Comparison of ENCODE assay signal across 20 cellular contexts in genomic region chr9:70806872-70807271, GRCh38.
DNase-seq lines count a peak whose midpoint lies in the region; ATAC-seq, FAIRE-seq and TF ChIP-seq lines count a peak whose summit lies in the region.
"Had no signal": no experiment of that assay in that cellular context is flagged by ENCODE, and none has a peak within 500 bp of the region (broad histone marks: within the 10 kb centered on the region; RNA-seq: fewer than 3 reads in every experiment).

No MANE protein-coding gene starts in this region.

- H2BK20ac ChIP-seq in IMR-90 (ENCODE audit: low read depth, low read length) (no peak overlapping the region), H1 (ENCODE audit: low read length) (no peak overlapping the region)

- H3K27ac ChIP-seq in A549: no peak overlapping the region
- H3K27ac ChIP-seq in IMR-90 (ENCODE audit: insufficient read depth, low read length): no peak overlapping the region
- H3K27ac ChIP-seq in H1 (ENCODE audit: low read depth, low read length): no peak overlapping the region
- H3K27ac ChIP-seq: BLaER1 treated with 17β-estradiol and CSF1 and Interleukin-3, amounts not matched to agents 10 nM and 100 nM; C4-2B had no signal

- no peak overlapping the region for H2BK12ac ChIP-seq in H1 (ENCODE audit: low read depth, low read length)

- TF ChIP-seq RAD21 in A549 (conservative IDR thresholded peaks at IDR 0.05 in 1 of 2, IDR thresholded peaks at IDR 0.05 in 1 of 2): no peak
- no peak for TF ChIP-seq RAD21 in IMR-90 (IDR thresholded peaks at IDR 0.05; ENCODE audit: low read length)
- TF ChIP-seq RAD21 in H1 (IDR thresholded peaks at IDR 0.05 in 1 of 2, conservative IDR thresholded peaks at IDR 0.05 in 1 of 2; ENCODE audit: low read depth in 2 of 2, low read length in 2 of 2): no peak

- FAIRE-seq in A549 (lab: Jason Lieb, UNC) (no peak), H1 (lab: Jason Lieb, UNC) (no peak)
- FAIRE-seq: A204.1, D721Med, G401.6, GM12891, GM19239 had no signal

- H3K27me3 ChIP-seq in IMR-90 (ENCODE audit: control insufficient read depth, insufficient read depth, low read length) (no peaks in the 10 kb centered on the region), H1 (replicated peaks in 1 of 4; ENCODE audit: control insufficient read depth in 3 of 4, extremely low read depth in 1 of 4, insufficient read depth in 3 of 4, low read length in 3 of 4) (no peaks in the 10 kb centered on the region)
- H3K27me3 ChIP-seq: BLaER1 treated with 17β-estradiol and CSF1 and Interleukin-3, amounts not matched to agents 10 nM and 100 nM had no signal

- no peaks in the 10 kb centered on the region; a peak in 1 of 4 replicates for H3K79me2 ChIP-seq in H1 (ENCODE audit: control insufficient read depth in 1 of 2, insufficient read depth in 2 of 2, low read length in 2 of 2)

- TF ChIP-seq EP300 in A549 (IDR thresholded peaks at IDR 0.05) (no peak), H1 (IDR thresholded peaks at IDR 0.05; ENCODE audit: borderline replicate concordance in 1 of 2, low read depth in 2 of 2, low read length in 2 of 2) (no peak)

- H3K4me1 ChIP-seq in A549 (no peaks in the 10 kb centered on the region), IMR-90 (ENCODE audit: control insufficient read depth, insufficient read depth, low read length) (no peaks in the 10 kb centered on the region), H1 (replicated peaks in 1 of 4; ENCODE audit: control insufficient read depth in 3 of 4, insufficient read depth in 4 of 4, low read length in 3 of 4) (peaks cover 0 to 5% (median 2%) of the 10 kb centered on the region in 4 experiments; a peak in 2 of 7 replicates)
- H3K4me1 ChIP-seq: Caco-2 had no signal

- H3K9me3 ChIP-seq in A549 (no peaks in the 10 kb centered on the region), IMR-90 (ENCODE audit: control insufficient read depth, insufficient read depth, low read length) (no peaks in the 10 kb centered on the region), H1 (ENCODE audit: insufficient read depth in 2 of 2, low read depth in 1 of 2, low read length in 1 of 2) (no peaks in the 10 kb centered on the region)
- H3K9me3 ChIP-seq: BLaER1 treated with 17β-estradiol and CSF1 and Interleukin-3, amounts not matched to agents 10 nM and 100 nM; Caco-2 had no signal

- dilution Hi-C loops in IMR-90 (cut with HindIII; ENCODE audit: low sequenced_read_pairs, unreplicated experiment): no loop called here

- H3K56ac ChIP-seq in IMR-90 (ENCODE audit: extremely low read depth, insufficient read depth, low read length) (no peak overlapping the region), H1 (replicated peaks; ENCODE audit: insufficient read length, low read depth, low read length) (no peak overlapping the region)

- H3K4me2 ChIP-seq in A549: no peak overlapping the region
- no peak overlapping the region for H3K4me2 ChIP-seq in IMR-90 (ENCODE audit: low read depth, low read length)
- H3K4me2 ChIP-seq in H1 (ENCODE audit: insufficient read depth in 1 of 2, low read depth in 2 of 2, low read length in 2 of 2): no peak overlapping the region
- H3K4me2 ChIP-seq: BLaER1 treated with 17β-estradiol and CSF1 and Interleukin-3, amounts not matched to agents 10 nM and 100 nM had no signal

- H2BK5ac ChIP-seq in IMR-90 (ENCODE audit: low read depth, low read length, poor library complexity, severe bottlenecking) (no peak overlapping the region), H1 (ENCODE audit: low read depth, low read length) (no peak overlapping the region)

- CTCF ChIA-PET in A549 (lab: Yijun Ruan, JAX) (interaction anchor here (0.6 to 1.3 kb wide), 2 partner anchors 10 to 435 kb away, joined by 3 read pairs; no protein-coding TSS in a partner anchor), IMR-90 (lab: Yijun Ruan, JAX) (no interaction called here), H1 (lab: Charles Lee; ENCODE audit: partially characterized antibody) (interaction anchor here (1.0 to 2.3 kb wide), 4 partner anchors 8 to 165 kb away, joined by 3 to 5 read pairs (median 4); no protein-coding TSS in a partner anchor)

- H3K14ac ChIP-seq in IMR-90 (replicated peaks; ENCODE audit: low read depth, low read length) (no peak overlapping the region), H1 (ENCODE audit: insufficient read length) (no peak overlapping the region)

- no TSS peak for BruUV-seq in IMR-90 (replicated peaks; lab: Mats Ljungman, UMichigan)

- H4K5ac ChIP-seq in IMR-90 (ENCODE audit: low read depth, low read length) (no peak overlapping the region), H1 (ENCODE audit: insufficient read length, low read depth, low read length) (no peak overlapping the region)

- no peak overlapping the region for H3K18ac ChIP-seq in IMR-90 (ENCODE audit: low read depth, low read length)
- no peak overlapping the region for H3K18ac ChIP-seq in H1 (ENCODE audit: extremely low read depth, low read length)

- H3K36me3 ChIP-seq in IMR-90 (ENCODE audit: control insufficient read depth, insufficient read depth, low read length): no peaks in the 10 kb centered on the region
- no peaks in the 10 kb centered on the region for H3K36me3 ChIP-seq in H1 (ENCODE audit: control insufficient read depth in 2 of 4, insufficient read depth in 4 of 4, low read length in 3 of 4)
- H3K36me3 ChIP-seq: BLaER1 treated with 17β-estradiol and CSF1 and Interleukin-3, amounts not matched to agents 10 nM and 100 nM had no signal

- in situ Hi-C loops in IMR-90 (cut with MboI; ENCODE audit: low sequenced_read_pairs): no loop called here

- H2AK9ac ChIP-seq in IMR-90 (replicated peaks; ENCODE audit: low read depth, low read length, poor library complexity): no peak overlapping the region

- H3K79me1 ChIP-seq in IMR-90 (ENCODE audit: low read depth in 1 of 2, low read length in 2 of 2): no peaks in the 10 kb centered on the region
- H3K79me1 ChIP-seq in H1 (ENCODE audit: low read depth, low read length): no peaks in the 10 kb centered on the region

- intact Hi-C loops in IMR-90 (cut with micrococcal nuclease): no loop called here

- H3K9ac ChIP-seq in IMR-90 (ENCODE audit: low read depth, low read length) (no peak overlapping the region), H1 (replicated peaks in 1 of 4; ENCODE audit: extremely low read depth in 1 of 4, low read depth in 3 of 4, low read length in 3 of 4) (no peak overlapping the region)
- H3K9ac ChIP-seq: BLaER1 treated with 17β-estradiol and CSF1 and Interleukin-3, amounts not matched to agents 10 nM and 100 nM had no signal

- H4K8ac ChIP-seq in IMR-90 (ENCODE audit: low read depth in 2 of 2, low read length in 2 of 2) (no peak overlapping the region), H1 (ENCODE audit: extremely low read depth, insufficient read depth, low read length) (no peak overlapping the region)

- no peaks in the 10 kb centered on the region for H4K20me1 ChIP-seq in IMR-90 (ENCODE audit: insufficient read depth, low read length)
- no peaks in the 10 kb centered on the region for H4K20me1 ChIP-seq in H1 (replicated peaks in 1 of 2; ENCODE audit: control insufficient read depth in 1 of 2, insufficient read depth in 2 of 2, low read length in 2 of 2)
- H4K20me1 ChIP-seq: BLaER1 treated with 17β-estradiol and CSF1 and Interleukin-3, amounts not matched to agents 10 nM and 100 nM had no signal

- no peak overlapping the region for H3K4ac ChIP-seq in IMR-90 (ENCODE audit: low read depth, low read length)
- H3K4ac ChIP-seq in H1 (replicated peaks; ENCODE audit: insufficient read length, low read depth, low read length): no peak overlapping the region

- H4K91ac ChIP-seq in IMR-90 (ENCODE audit: insufficient read depth, low read depth, low read length): no peak overlapping the region
- H4K91ac ChIP-seq in H1 (replicated peaks; ENCODE audit: insufficient read length, low read length): no peak overlapping the region

- H2AFZ ChIP-seq in IMR-90 (replicated peaks; ENCODE audit: low read length, poor library complexity) (no peak overlapping the region), H1 (ENCODE audit: low read length) (no peak overlapping the region)

- H3K23ac ChIP-seq in IMR-90 (ENCODE audit: low read depth, low read length): no peak overlapping the region
- H3K23ac ChIP-seq in H1 (ENCODE audit: insufficient read length): no peak overlapping the region

- H2AK5ac ChIP-seq in IMR-90 (ENCODE audit: low read depth, low read length) (no peak overlapping the region), H1 (ENCODE audit: low read depth, low read length) (no peak overlapping the region)

- no peaks in the 10 kb centered on the region for H3K9me1 ChIP-seq in IMR-90 (ENCODE audit: insufficient read depth, low read length)

- POLR2A ChIA-PET in A549 (lab: Yijun Ruan, JAX) (no interaction called here), IMR-90 (lab: Charles Lee; ENCODE audit: unreplicated experiment) (no interaction called here), H1 (lab: Charles Lee; ENCODE audit: partially characterized antibody) (no interaction called here)

- H3K23me2 ChIP-seq in H1 (ENCODE audit: low read depth, low read length): no peaks in the 10 kb centered on the region; the same call in 1 of the 2 replicates

- H2BK15ac ChIP-seq in IMR-90 (ENCODE audit: low read depth, low read length): no peak overlapping the region
- H2BK15ac ChIP-seq in H1 (ENCODE audit: low read length): no peak overlapping the region

- no peak for TF ChIP-seq CTCF in A549 (IDR thresholded peaks at IDR 0.05)
- TF ChIP-seq CTCF in IMR-90 (conservative IDR thresholded peaks at IDR 0.05; ENCODE audit: low read depth, low read length): no peak
- no peak for TF ChIP-seq CTCF in H1 (IDR thresholded peaks at IDR 0.05; ENCODE audit: control extremely low read depth in 1 of 3, insufficient read depth in 1 of 3, low read depth in 1 of 3, low read length in 3 of 3)

- no peak overlapping the region for H2BK120ac ChIP-seq in IMR-90 (ENCODE audit: low read depth, low read length)
- H2BK120ac ChIP-seq in H1 (replicated peaks; ENCODE audit: low read depth, low read length): no peak overlapping the region

- H3K4me3 ChIP-seq in A549 (no peak overlapping the region), IMR-90 (ENCODE audit: insufficient read depth, low read depth, low read length) (no peak overlapping the region), H1 (ENCODE audit: extremely low read depth in 1 of 4, insufficient read depth in 2 of 4, low read depth in 3 of 4, low read length in 4 of 4) (no peak overlapping the region)
- H3K4me3 ChIP-seq: BLaER1 treated with 17β-estradiol and CSF1 and Interleukin-3, amounts not matched to agents 10 nM and 100 nM had no signal

- WGBS in A549 (ENCODE audit: missing lambda C conversion rate): 0% methylated on average over 2 of the region's 2 CpGs
- no CpG with 5 or more reads among the region's 2 CpGs for WGBS in IMR-90 (ENCODE audit: extremely low coverage in 2 of 2, insufficient read length in 1 of 2), 2 experiments
- 87% methylated on average over 2 of the region's 2 CpGs; no CpG with 5 or more reads in 1 of the 2 experiments for WGBS in H1 (ENCODE audit: extremely low coverage in 1 of 2, insufficient coverage in 1 of 2, insufficient read length in 1 of 2, insufficient replicate concordance in 2 of 2, low coverage in 1 of 2, low lambda C conversion rate in 2 of 2, missing lambda C conversion rate in 1 of 2), 2 experiments

- TF ChIP-seq POLR2A in A549 (IDR thresholded peaks at IDR 0.05; ENCODE audit: low read length) (no peak), IMR-90 (IDR thresholded peaks at IDR 0.05; ENCODE audit: low read depth, low read length) (no peak), H1 (IDR thresholded peaks at IDR 0.05; ENCODE audit: control extremely low read depth in 1 of 2, low read depth in 2 of 2, low read length in 2 of 2) (no peak)

- no peak for DNase-seq in A549 (ENCODE audit: low read depth in 1 of 2, low spot score in 1 of 2)
- DNase-seq in IMR-90: no peak
- no peak for DNase-seq in H1 (ENCODE audit: low read depth in 1 of 2, low spot score in 2 of 2)
- no peak for DNase-seq in stimulated activated CD4-positive, alpha-beta T cell treated with anti-CD3 and anti-CD28 coated beads, Interleukin-4, amount 100 ng/mL, for 4 hours
- DNase-seq: 8988T; AML-193; Caco-2; Calu3; CD4-positive, alpha-beta T cell; CD8-positive, alpha-beta T cell; DMS79 treated with DMSO at 0.1 percent for 48 hours; GF-D8 had no signal

- ATAC-seq in A549 (no peak), IMR-90 (ENCODE audit: low read depth) (no peak)
- no peak for ATAC-seq in activated CD4-positive, CD25-positive, alpha-beta regulatory T cell treated with anti-CD3 and anti-CD28 coated beads, Interleukin-2, amount 50 U/mL, for 24 hours
- ATAC-seq: CD8-positive, alpha-beta T cell had no signal

Comparison
In these comparisons a context has a peak if more than half of its experiments do, and no peak if none do; other contexts are left out.
1. Of the 18 proteins assayed by ChIP-seq in both H1 and A549: peak only in H1: none; only in A549: none; in both: MAFK; in neither: 17.